In genomic region chr7:101138149-101138870, GRCh38 we compare ENCODE assay signal across 8 cellular contexts. TPM values are rescaled to one million over a fixed set of nuclear protein-coding genes. Genes with fewer than 3 reads are reported as not detected.
A peak's percentile ranks its signal among the peaks of the same experiment; 100 is the strongest.
DNase-seq lines count a peak whose midpoint lies in the region; ATAC-seq and TF ChIP-seq lines count a peak whose summit lies in the region.

No MANE protein-coding gene starts in this region.

- intact Hi-C loops in mucosa of descending colon (cut with DNase I, micrococcal nuclease), result no loop called here

- DNase-seq in NCI-H748 (lab: John Stamatoyannopoulos, UW; ENCODE audit: unreplicated experiment) (peak; percentile 72), ecto neural progenitor cell (ENCODE audit: low spot score) (peak; percentile 80), mucosa of descending colon (peak; percentile 59 to 80 (median 75))
- DNase-seq in activated CD4-positive, alpha-beta T cell treated with anti-CD3 and anti-CD28 coated beads, Interleukin-2, amount 50 U/mL, for 48 hours, result peak; percentile 85 to 90
- peak; percentile 82 to 90 for DNase-seq in stimulated activated CD8-positive, alpha-beta memory T cell treated with anti-CD3 and anti-CD28 coated beads, Interleukin-4, amount 100 ng/mL, for 4 hours (ENCODE audit: low read depth in 2 of 2, low spot score in 1 of 2)

- H3K4me3 ChIP-seq in mucosa of descending colon, result no peak overlapping the region

- no peaks in the 10 kb centered on the region for H3K36me3 ChIP-seq in mucosa of descending colon (ENCODE audit: low read depth)

- TF ChIP-seq CTCF in GM12873 (IDR thresholded peaks at IDR 0.05; ENCODE audit: insufficient read depth, low read depth, low read length, missing control alignments) (peak; percentile 77), mucosa of descending colon (IDR thresholded peaks at IDR 0.05) (peak; percentile 50)

- no peaks in the 10 kb centered on the region for H3K4me1 ChIP-seq in mucosa of descending colon (ENCODE audit: low read depth)

- ATAC-seq in HG03066 (IDR thresholded peaks at IDR 0.05; ENCODE audit: low read depth, unreplicated experiment) (peak; percentile 83), mucosa of descending colon (peak; percentile 96), GM19395 (IDR thresholded peaks at IDR 0.05; ENCODE audit: unreplicated experiment) (no peak)

- no peaks in the 10 kb centered on the region for H3K9me3 ChIP-seq in mucosa of descending colon

RNA-seq across cellular contexts. Expression of gene SERPINE1, which starts 11.4 kb away (rescaled TPM):
- total RNA-seq in mucosa of descending colon, result 1 to 10 TPM in 2 of 3 donors, under 1 TPM in 1; 0.55 to 2.9 (median 1.6) TPM

RNA-seq across cellular contexts. Expression of gene AP1S1, which starts 16.0 kb away (rescaled TPM):
- 10 to 100 TPM; 32.3 to 83.6 (median 63.9) TPM for total RNA-seq in mucosa of descending colon

RNA-seq across cellular contexts. Expression of gene VGF, which starts 27.1 kb away (rescaled TPM):
- total RNA-seq in mucosa of descending colon, result under 1 TPM; 0.38 to 0.84 (median 0.46) TPM

RNA-seq across cellular contexts. Expression of gene NAT16, which starts 41.8 kb away (rescaled TPM):
- total RNA-seq in mucosa of descending colon, result not detected

RNA-seq across cellular contexts. Expression of gene TRIM56, which starts 53.0 kb away (rescaled TPM):
- 10 to 100 TPM; 47.9 to 55.3 (median 53.9) TPM for total RNA-seq in mucosa of descending colon
